In the genomic region with DNA sequence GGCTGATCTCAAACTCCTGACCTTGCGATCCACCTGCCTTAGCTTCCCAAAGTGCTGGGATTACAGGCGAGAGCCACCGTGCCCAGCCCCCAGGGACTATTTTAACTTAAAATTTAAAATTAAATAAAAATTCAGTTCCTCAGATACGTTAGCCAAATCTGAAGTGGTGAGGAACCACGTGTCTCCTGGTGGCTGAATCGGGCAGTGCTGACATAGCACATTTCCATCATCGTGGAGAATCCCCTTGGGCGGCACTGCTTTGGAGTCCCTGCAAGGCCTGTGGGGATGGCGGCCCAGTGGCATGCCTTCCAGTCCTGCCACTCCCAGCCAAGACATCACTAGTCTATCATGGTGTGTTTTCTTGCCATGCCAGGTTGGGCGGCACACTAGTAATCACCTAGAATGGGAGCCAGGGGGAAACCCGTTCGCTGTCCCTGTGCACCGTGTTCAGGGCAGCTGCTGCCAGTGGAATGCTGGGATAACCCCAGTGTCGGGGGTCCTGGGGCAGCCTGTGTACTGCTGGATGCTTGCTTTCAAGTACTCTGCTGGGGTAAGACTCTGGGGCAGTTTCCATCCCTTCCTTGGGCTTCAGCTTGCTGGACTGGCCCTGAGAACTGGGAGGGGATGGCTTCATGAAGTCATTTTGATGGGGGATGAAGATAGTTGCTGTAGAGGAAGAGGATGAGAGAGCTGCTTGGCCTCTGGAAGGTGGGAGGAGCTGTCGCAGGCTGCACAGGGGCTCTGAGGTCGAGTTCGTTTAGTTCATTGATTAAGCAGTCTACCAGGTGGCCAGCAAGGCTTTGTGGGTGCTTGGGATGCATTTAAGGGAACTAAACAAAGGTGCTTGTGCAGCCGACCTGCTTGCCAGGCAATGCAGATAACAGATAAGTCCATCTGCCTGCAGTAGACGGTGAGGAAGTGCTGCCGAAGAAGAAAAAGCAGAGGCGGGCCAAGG, we compare ENCODE assay signal across 15 cellular contexts. TPM values are rescaled to one million over a fixed set of nuclear protein-coding genes. Genes with fewer than 3 reads are reported as not detected.
A peak's percentile ranks its signal among the peaks of the same experiment; 100 is the strongest.
DNase-seq lines count a peak whose midpoint lies in the region; ATAC-seq and TF ChIP-seq lines count a peak whose summit lies in the region.
"Had no signal": no experiment of that assay in that cellular context is flagged by ENCODE, and none has a peak within 500 bp of the region (broad histone marks: within the 10 kb centered on the region; RNA-seq: fewer than 3 reads in every experiment).

No MANE protein-coding gene starts in this region.

- ATAC-seq in T-helper 17 cell (no peak), GM21360 (IDR thresholded peaks at IDR 0.05; ENCODE audit: unreplicated experiment) (no peak), GM19023 (IDR thresholded peaks at IDR 0.05; ENCODE audit: unreplicated experiment) (no peak), HG02840 (IDR thresholded peaks at IDR 0.05; ENCODE audit: low FRiP score, unreplicated experiment) (no peak)
- ATAC-seq: lower lobe of right lung had no signal

- peaks cover 8% of the 10 kb centered on the region for H4K20me1 ChIP-seq in smooth muscle cell (ENCODE audit: low read depth)

- H3K4me3 ChIP-seq in epithelial cell of esophagus (ENCODE audit: low read length) (no peak overlapping the region), smooth muscle cell (no peak overlapping the region)
- H3K4me3 ChIP-seq: lower lobe of right lung, suprapubic skin had no signal

- H3K9ac ChIP-seq in smooth muscle cell (ENCODE audit: low read depth) = no peak overlapping the region

- no peaks in the 10 kb centered on the region for H3K27me3 Mint-ChIP-seq in T-helper 17 cell
- H3K27me3 Mint-ChIP-seq: activated naive CD8-positive, alpha-beta T cell had no signal

- H3K27me3 ChIP-seq in smooth muscle cell (ENCODE audit: low read depth) = no peaks in the 10 kb centered on the region
- H3K27me3 ChIP-seq: suprapubic skin had no signal

- H3K36me3 ChIP-seq in smooth muscle cell (ENCODE audit: low read depth) = no peaks in the 10 kb centered on the region

- H3K27ac Mint-ChIP-seq in T-helper 17 cell = peak overlapping the region; percentile 68
- H3K27ac Mint-ChIP-seq: activated naive CD8-positive, alpha-beta T cell had no signal

- H3K27ac ChIP-seq in smooth muscle cell (ENCODE audit: low read depth) = no peak overlapping the region
- H3K27ac ChIP-seq: lower lobe of right lung had no signal

- peaks cover 8% of the 10 kb centered on the region for H3K4me1 ChIP-seq in smooth muscle cell (ENCODE audit: low read depth)

- no peak overlapping the region for H3K4me3 Mint-ChIP-seq in T-helper 17 cell
- H3K4me3 Mint-ChIP-seq: activated naive CD8-positive, alpha-beta T cell had no signal

- no peaks in the 10 kb centered on the region for H3K36me3 Mint-ChIP-seq in T-helper 17 cell (ENCODE audit: low read depth)
- H3K36me3 Mint-ChIP-seq: activated naive CD8-positive, alpha-beta T cell had no signal

- peaks cover 16% of the 10 kb centered on the region for H3K79me2 ChIP-seq in smooth muscle cell (ENCODE audit: low read depth)

- 90% methylated on average over 21 of the region's 21 CpGs for WGBS in smooth muscle cell (ENCODE audit: low lambda C conversion rate)

- H3K4me1 Mint-ChIP-seq in T-helper 17 cell = peaks cover 35% of the 10 kb centered on the region

- H3K9me3 ChIP-seq in T-helper 17 cell (ENCODE audit: control insufficient read depth, low read length, poor library complexity, severe bottlenecking) (no peaks in the 10 kb centered on the region), smooth muscle cell (replicated peaks; ENCODE audit: low read depth) (no peaks in the 10 kb centered on the region)
- H3K9me3 ChIP-seq: lower lobe of right lung, suprapubic skin had no signal

- H3F3A ChIP-seq in smooth muscle cell (ENCODE audit: low read depth) = no peaks in the 10 kb centered on the region

- TF ChIP-seq CTCF in GM10266 (IDR thresholded peaks at IDR 0.05; ENCODE audit: control insufficient read depth, insufficient read depth, low read depth, missing control alignments) = no peak
- peak; percentile 21 for TF ChIP-seq CTCF in epithelial cell of esophagus (IDR thresholded peaks at IDR 0.05; ENCODE audit: insufficient read depth, low read depth, low read length, missing control alignments)
- peak; percentile 18 for TF ChIP-seq CTCF in smooth muscle cell (IDR thresholded peaks at IDR 0.05; ENCODE audit: borderline replicate concordance, insufficient read depth, poor library complexity, severe bottlenecking)

- H3K4me2 ChIP-seq in smooth muscle cell = no peak overlapping the region

- no peak overlapping the region for H2AFZ ChIP-seq in smooth muscle cell (ENCODE audit: low read depth)

- peak; percentile 5 for DNase-seq in GM10266 (ENCODE audit: extremely low spot score)
- DNase-seq in T-helper 17 cell = no peak
- no peak for DNase-seq in epithelial cell of esophagus (ENCODE audit: low read depth)
- DNase-seq in smooth muscle cell (lab: John Stamatoyannopoulos, UW; ENCODE audit: unreplicated experiment) = no peak
- DNase-seq in HPDE6-E6E7 (ENCODE audit: extremely low spot score) = no peak
- DNase-seq: effector CD4-positive, alpha-beta T cell; hypothalamus; lower lobe of right lung; NCI-H1694 treated with DMSO at 0.1 percent for 48 hours; SW 1271 had no signal

RNA-seq across cellular contexts. Expression of a gene that starts 4.6 kb away (rescaled TPM):
- 10 to 100 TPM; 34.0 to 34.2 TPM for total RNA-seq in T-helper 17 cell
- total RNA-seq in smooth muscle cell = 9.7 and 26.4 TPM in 2 replicates
- polyA plus RNA-seq in smooth muscle cell = 16.3 and 20.5 TPM in 2 replicates

RNA-seq across cellular contexts. Expression of a gene that starts 18.3 kb away (rescaled TPM):
- total RNA-seq in T-helper 17 cell (10 to 100 TPM; 26.1 to 33.8 TPM), smooth muscle cell (12.0 and 13.2 TPM in 2 replicates)
- polyA plus RNA-seq in smooth muscle cell = 12.6 and 16.2 TPM in 2 replicates

RNA-seq across cellular contexts. Expression of a gene that starts 29.1 kb away (rescaled TPM):
- total RNA-seq in T-helper 17 cell (1 to 10 TPM; 5.9 to 8.0 TPM), smooth muscle cell (10.2 and 10.4 TPM in 2 replicates)
- 12.3 and 14.0 TPM in 2 replicates for polyA plus RNA-seq in smooth muscle cell

RNA-seq across cellular contexts. Expression of a gene that starts 29.3 kb away (rescaled TPM):
- total RNA-seq in T-helper 17 cell (not detected), smooth muscle cell (not detected in 2 replicates)
- polyA plus RNA-seq in smooth muscle cell = 0.27 TPM in 1 of 2 replicates, not detected in the other

RNA-seq across cellular contexts. Expression of a gene that starts 30.1 kb away (rescaled TPM):
- total RNA-seq in T-helper 17 cell (10 to 100 TPM; 62.3 to 77.7 TPM), smooth muscle cell (12.0 and 16.8 TPM in 2 replicates)
- polyA plus RNA-seq in smooth muscle cell = 8.1 and 11.5 TPM in 2 replicates
